22 cellular contexts compared by ENCODE assay signal in the genomic region with DNA sequence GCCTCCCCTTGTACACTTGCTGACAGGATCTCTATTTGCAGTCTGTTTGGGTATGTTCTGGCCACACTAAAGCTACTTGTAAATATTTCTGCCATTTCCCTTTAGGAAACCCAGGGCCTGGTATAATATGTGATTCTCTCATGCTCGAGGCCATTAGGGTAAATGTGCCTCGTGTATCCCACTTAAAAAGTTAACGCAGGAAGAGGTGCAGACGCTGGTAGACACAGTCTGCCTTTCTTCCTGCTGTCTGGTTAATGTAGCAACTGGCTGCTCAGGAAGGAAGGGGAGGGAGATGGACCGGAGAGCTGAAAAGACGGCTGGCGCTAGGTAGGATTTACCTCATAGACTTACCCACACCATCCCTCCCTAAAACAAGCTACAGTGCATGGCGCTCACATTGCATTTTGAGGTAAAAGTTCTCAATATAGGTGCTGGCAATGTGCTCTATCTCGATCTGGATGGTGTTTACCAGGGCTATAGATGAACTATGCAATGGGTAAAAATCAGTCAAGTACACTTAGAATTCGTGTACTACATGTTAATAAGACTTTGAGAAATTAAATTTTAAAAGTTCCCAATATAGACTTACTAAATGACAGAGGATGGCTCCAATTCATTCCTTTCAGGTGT.
DNase-seq lines count a peak whose midpoint lies in the region; ATAC-seq and TF ChIP-seq lines count a peak whose summit lies in the region.
"Had no signal": no experiment of that assay in that cellular context is flagged by ENCODE, and none has a peak within 500 bp of the region (broad histone marks: within the 10 kb centered on the region; RNA-seq: fewer than 3 reads in every experiment).

No MANE protein-coding gene starts in this region.

- no peaks in the 10 kb centered on the region for H3K36me3 Mint-ChIP-seq in natural killer cell
- H3K36me3 Mint-ChIP-seq: stimulated activated effector memory CD8-positive, alpha-beta T cell treated with anti-CD3 and anti-CD28 coated beads, Interleukin-12 subunit alpha, Interleukin-12 subunit beta, amount 100 ng/mL, for 72 hours had no signal

- no peaks in the 10 kb centered on the region for H3K27me3 Mint-ChIP-seq in natural killer cell (ENCODE audit: low read depth in 2 of 2)
- H3K27me3 Mint-ChIP-seq: activated CD4-positive, alpha-beta memory T cell treated with anti-CD3 and anti-CD28 coated beads for 36 hours; activated naive CD8-positive, alpha-beta T cell treated with anti-CD3 and anti-CD28 coated beads, Interleukin-2, amount 50 U/mL, for 24 hours had no signal

- no peaks in the 10 kb centered on the region for H3K36me3 ChIP-seq in RWPE2 (ENCODE audit: low read depth)
- H3K36me3 ChIP-seq: cardiac muscle cell, thyroid gland had no signal

- ATAC-seq in RWPE2 (ENCODE audit: low read depth) (no peak), natural killer cell (peak; percentile 84 to 91 (median 88))
- ATAC-seq: activated naive CD8-positive, alpha-beta T cell treated with anti-CD3 and anti-CD28 coated beads, Interleukin-2, amount 50 U/mL, for 24 hours; stimulated activated effector memory CD8-positive, alpha-beta T cell treated with anti-CD3 and anti-CD28 coated beads, Interleukin-12 subunit alpha, Interleukin-12 subunit beta, amount 100 ng/mL, for 72 hours had no signal

- TF ChIP-seq CTCF in RWPE2 (IDR thresholded peaks at IDR 0.05; ENCODE audit: poor library complexity, severe bottlenecking) = no peak
- TF ChIP-seq CTCF in epithelial cell of proximal tubule (conservative IDR thresholded peaks at IDR 0.05; ENCODE audit: low read depth, low read length) = no peak
- no peak for TF ChIP-seq CTCF in natural killer cell (IDR thresholded peaks at IDR 0.05)

- peaks cover 22% of the 10 kb centered on the region for H3K4me1 ChIP-seq in RWPE2 (ENCODE audit: insufficient read depth, poor library complexity, severe bottlenecking)
- H3K4me1 ChIP-seq: thyroid gland had no signal

- H3K27ac Mint-ChIP-seq in natural killer cell = peak overlapping the region; percentile 42 to 56
- H3K27ac Mint-ChIP-seq: activated CD4-positive, alpha-beta memory T cell treated with anti-CD3 and anti-CD28 coated beads for 36 hours; activated naive CD8-positive, alpha-beta T cell treated with anti-CD3 and anti-CD28 coated beads, Interleukin-2, amount 50 U/mL, for 24 hours; stimulated activated effector memory CD8-positive, alpha-beta T cell treated with anti-CD3 and anti-CD28 coated beads, Interleukin-12 subunit alpha, Interleukin-12 subunit beta, amount 100 ng/mL, for 72 hours had no signal

- no peak overlapping the region for H3K4me3 Mint-ChIP-seq in natural killer cell
- H3K4me3 Mint-ChIP-seq: activated CD4-positive, alpha-beta memory T cell treated with anti-CD3 and anti-CD28 coated beads for 36 hours; activated naive CD8-positive, alpha-beta T cell treated with anti-CD3 and anti-CD28 coated beads, Interleukin-2, amount 50 U/mL, for 24 hours; stimulated activated effector memory CD8-positive, alpha-beta T cell treated with anti-CD3 and anti-CD28 coated beads, Interleukin-12 subunit alpha, Interleukin-12 subunit beta, amount 100 ng/mL, for 72 hours had no signal

- H3K9me3 ChIP-seq in RWPE2 (ENCODE audit: severe bottlenecking) = no peaks in the 10 kb centered on the region
- H3K9me3 ChIP-seq: thyroid gland had no signal

- no peak overlapping the region for H3K4me3 ChIP-seq in RWPE2 (ENCODE audit: severe bottlenecking)
- peak overlapping the region; percentile 19 for H3K4me3 ChIP-seq in epithelial cell of proximal tubule (ENCODE audit: low read depth, low read length)
- H3K4me3 ChIP-seq: cardiac muscle cell, skin epidermis, thyroid gland had no signal

- H3K27ac ChIP-seq in RWPE2 (ENCODE audit: poor library complexity, severe bottlenecking) = peak overlapping the region; percentile 54
- H3K27ac ChIP-seq: cardiac muscle cell, skin epidermis, thyroid gland had no signal

- peaks cover 63 to 67% of the 10 kb centered on the region in 2 donors for H3K4me1 Mint-ChIP-seq in natural killer cell

- intact Hi-C loops in natural killer cell (cut with micrococcal nuclease) = no loop called here

- H3K9me3 Mint-ChIP-seq in natural killer cell = no peaks in the 10 kb centered on the region
- H3K9me3 Mint-ChIP-seq: activated CD4-positive, alpha-beta memory T cell treated with anti-CD3 and anti-CD28 coated beads for 36 hours; stimulated activated effector memory CD8-positive, alpha-beta T cell treated with anti-CD3 and anti-CD28 coated beads, Interleukin-12 subunit alpha, Interleukin-12 subunit beta, amount 100 ng/mL, for 72 hours had no signal

- no peaks in the 10 kb centered on the region for H3K27me3 ChIP-seq in RWPE2 (ENCODE audit: insufficient read depth, poor library complexity, severe bottlenecking)
- H3K27me3 ChIP-seq: cardiac muscle cell, thyroid gland had no signal

- peak; percentile 74 for DNase-seq in GF-D8 (lab: John Stamatoyannopoulos, UW)
- DNase-seq in RWPE2 (ENCODE audit: low spot score) = no peak
- no peak for DNase-seq in epithelial cell of proximal tubule (ENCODE audit: low read depth)
- DNase-seq in natural killer cell = no peak
- DNase-seq in NCI-H2029 treated with DMSO at 0.1 percent for 48 hours (lab: John Stamatoyannopoulos, UW) = no peak
- no peak for DNase-seq in inferior parietal cortex (ENCODE audit: extremely low spot score)
- no peak for DNase-seq in SKM-1 (lab: John Stamatoyannopoulos, UW; ENCODE audit: unreplicated experiment)
- no peak for DNase-seq in activated naive CD4-positive, alpha-beta T cell treated with anti-CD3 and anti-CD28 coated beads, Interleukin-2, amount 50 U/mL, for 16 hours
- DNase-seq: activated CD4-positive, alpha-beta memory T cell treated with anti-CD3 and anti-CD28 coated beads for 36 hours; activated naive CD8-positive, alpha-beta T cell treated with anti-CD3 and anti-CD28 coated beads, Interleukin-2, amount 50 U/mL, for 24 hours; activated T-cell treated with anti-CD3 and anti-CD28 coated beads, Interleukin-2, amount 50 U/mL, for 48 hours; AML-193; effector memory CD4-positive, alpha-beta T cell; foreskin melanocyte; H7; NCI-H1930; NCI-H524 treated with DMSO at 0.1 percent for 48 hours; OCI-M1; thyroid gland had no signal
